In the genomic region with DNA sequence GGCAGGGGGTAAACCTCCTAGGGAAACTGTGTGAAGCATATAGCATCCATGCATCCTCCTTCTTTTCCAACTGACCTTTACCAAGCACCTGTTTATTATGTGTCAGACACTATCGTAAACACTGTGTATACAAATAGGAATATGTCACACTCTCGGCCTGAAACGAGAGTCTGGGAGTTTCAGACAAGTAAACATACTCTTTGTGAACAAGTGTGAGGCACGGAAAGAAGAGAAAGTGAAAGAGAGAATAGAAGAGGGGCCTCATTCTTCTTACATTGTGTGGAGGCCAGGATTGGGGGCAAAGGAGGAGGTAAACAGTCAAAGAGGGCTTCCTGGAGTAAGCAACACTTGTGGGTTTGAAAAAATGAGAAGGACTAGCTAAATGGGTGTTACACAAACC, we compare ENCODE assay signal across 21 cellular contexts. TPM values are rescaled to one million over a fixed set of nuclear protein-coding genes. Genes with fewer than 3 reads are reported as not detected.
"Had no signal": no experiment of that assay in that cellular context is flagged by ENCODE, and none has a peak within 500 bp of the region (broad histone marks: within the 10 kb centered on the region; RNA-seq: fewer than 3 reads in every experiment).

No MANE protein-coding gene starts in this region.

- H3K4me3 ChIP-seq: left ventricle myocardium inferior, lung, mucosa of descending colon, ovary, right atrium auricular region, right lobe of liver, transverse colon, upper lobe of left lung, vagina had no signal

- H3K9me3 Mint-ChIP-seq: natural killer cell treated with Interleukin-12 subunit alpha and Interleukin-12 subunit beta and Interleukin-15 and Interleukin-18, amount 100 ng/mL, for 72 hours; stimulated activated naive CD8-positive, alpha-beta T cell treated with anti-CD3 and anti-CD28 coated beads, Interleukin-15, Interleukin-2, amounts not matched to agents 100 ng/mL and 50 ng/mL, for 24 hours had no signal

- ATAC-seq: mucosa of descending colon; naive thymus-derived CD4-positive, alpha-beta T cell; natural killer cell treated with Interleukin-12 subunit alpha and Interleukin-12 subunit beta and Interleukin-15 and Interleukin-18, amount 100 ng/mL, for 72 hours; right lobe of liver; stimulated activated naive B cell treated with anti-CD40 and anti-IgM and Interleukin-4, amounts not matched to agents 10 μg/mL and 1 μg/mL and 100 μg/mL, for 72 hours had no signal

- DNase-seq: islet precursor cell; left ventricle myocardium inferior; midbrain; mucosa of descending colon; naive thymus-derived CD4-positive, alpha-beta T cell; ovary; right lobe of liver; stimulated activated CD4-positive, alpha-beta T cell treated with anti-CD3 and anti-CD28 coated beads, Interleukin-12 subunit alpha, Interleukin-12 subunit beta, amount 100 ng/mL, for 4 hours; stimulated activated CD4-positive, alpha-beta T cell treated with anti-CD3 and anti-CD28 coated beads, Interleukin-15, amount 100 ng/mL, for 24 hours; stimulated activated CD4-positive, alpha-beta T cell treated with anti-CD3 and anti-CD28 coated beads, Interleukin-2, amount 100 ng/mL, for 24 hours; stimulated activated CD4-positive, alpha-beta T cell treated with anti-CD3 and anti-CD28 coated beads, Interleukin-4, amount 100 ng/mL, for 1 hour; stimulated activated naive B cell treated with anti-CD40 and anti-IgM and Interleukin-4, amounts not matched to agents 10 μg/mL and 1 μg/mL and 100 μg/mL, for 72 hours; substantia nigra; transverse colon; upper lobe of left lung had no signal

- H3K36me3 ChIP-seq: ovary, right lobe of liver, transverse colon, vagina had no signal

- H3K27ac ChIP-seq: left ventricle myocardium inferior, ovary, right atrium auricular region, right lobe of liver, transverse colon, vagina had no signal

- H3K4me1 Mint-ChIP-seq: stimulated activated naive B cell treated with anti-CD40 and anti-IgM and Interleukin-4, amounts not matched to agents 10 μg/mL and 1 μg/mL and 100 μg/mL, for 72 hours had no signal

- H3K27ac Mint-ChIP-seq: naive thymus-derived CD4-positive, alpha-beta T cell; natural killer cell treated with Interleukin-12 subunit alpha and Interleukin-12 subunit beta and Interleukin-15 and Interleukin-18, amount 100 ng/mL, for 72 hours; progenitor cell of endocrine pancreas; stimulated activated naive B cell treated with anti-CD40 and anti-IgM and Interleukin-4, amounts not matched to agents 10 μg/mL and 1 μg/mL and 100 μg/mL, for 72 hours; stimulated activated naive CD8-positive, alpha-beta T cell treated with anti-CD3 and anti-CD28 coated beads, Interleukin-15, Interleukin-2, amounts not matched to agents 100 ng/mL and 50 ng/mL, for 24 hours had no signal

- H3K27me3 ChIP-seq: ovary, right atrium auricular region, right lobe of liver, transverse colon, upper lobe of left lung, vagina had no signal

- H3K4me1 ChIP-seq: right atrium auricular region, right lobe of liver, transverse colon, vagina had no signal

- H3K4me3 Mint-ChIP-seq: naive thymus-derived CD4-positive, alpha-beta T cell; natural killer cell treated with Interleukin-12 subunit alpha and Interleukin-12 subunit beta and Interleukin-15 and Interleukin-18, amount 100 ng/mL, for 72 hours; stimulated activated naive B cell treated with anti-CD40 and anti-IgM and Interleukin-4, amounts not matched to agents 10 μg/mL and 1 μg/mL and 100 μg/mL, for 72 hours; stimulated activated naive CD8-positive, alpha-beta T cell treated with anti-CD3 and anti-CD28 coated beads, Interleukin-15, Interleukin-2, amounts not matched to agents 100 ng/mL and 50 ng/mL, for 24 hours had no signal

- H3K9me3 ChIP-seq: left ventricle myocardium inferior, mucosa of descending colon, ovary, right atrium auricular region, right lobe of liver, transverse colon, upper lobe of left lung, vagina had no signal

RNA-seq across cellular contexts. Expression of a gene that starts 16.4 kb away (rescaled TPM):
- total RNA-seq: natural killer cell treated with Interleukin-12 subunit alpha and Interleukin-12 subunit beta and Interleukin-15 and Interleukin-18, amount 100 ng/mL, for 72 hours had no signal
